20 cellular contexts compared by ENCODE assay signal in the genomic region with DNA sequence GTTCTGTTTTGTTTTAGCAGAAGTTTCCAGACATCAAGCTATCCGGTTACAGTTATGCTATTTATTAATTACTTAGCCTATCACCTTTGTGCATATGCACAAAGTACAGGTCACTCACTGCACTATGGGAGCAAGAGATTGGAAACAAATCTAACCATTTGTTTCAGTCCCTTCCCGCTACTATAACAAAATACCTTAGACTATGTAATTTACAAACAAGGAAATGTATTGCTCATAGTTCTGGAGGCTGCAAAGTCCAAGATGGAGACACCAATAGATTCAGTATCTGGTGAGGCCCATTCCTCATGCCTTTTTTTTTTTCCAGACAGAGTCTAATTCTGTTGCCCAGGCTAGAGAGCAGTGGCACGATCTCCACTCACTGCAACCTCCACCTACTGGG. TPM values are rescaled to one million over a fixed set of nuclear protein-coding genes. Genes with fewer than 3 reads are reported as not detected.
DNase-seq lines count a peak whose midpoint lies in the region; ATAC-seq, FAIRE-seq and TF ChIP-seq lines count a peak whose summit lies in the region.
"Had no signal": no experiment of that assay in that cellular context is flagged by ENCODE, and none has a peak within 500 bp of the region (broad histone marks: within the 10 kb centered on the region; RNA-seq: fewer than 3 reads in every experiment).

No MANE protein-coding gene starts in this region.

- TF ChIP-seq POLR2A in gastrocnemius medialis (IDR thresholded peaks at IDR 0.05): no peak

- H3K4me3 ChIP-seq in colonic mucosa (no peak overlapping the region), small intestine (ENCODE audit: low read depth in 1 of 2, low read length in 2 of 2) (no peak overlapping the region), gastrocnemius medialis (no peak overlapping the region), neural progenitor cell (no peak overlapping the region)
- H3K4me3 ChIP-seq: A549 had no signal

- in situ Hi-C loops in gastrocnemius medialis (cut with MboI; ENCODE audit: low sequenced_read_pairs in 4 of 4): no loop called here

- H3K4me2 ChIP-seq in neural progenitor cell: no peak overlapping the region
- H3K4me2 ChIP-seq: A549 had no signal

- WGBS in small intestine, 3 donors: 71 to 82% (median 74%) methylated on average over 3 of the region's 3 CpGs

- DNase-seq in colonic mucosa (no peak), left colon (no peak), small intestine (peak; percentile 57), gastrocnemius medialis (no peak), 8988T (no peak), neural progenitor cell (ENCODE audit: low spot score) (no peak)
- DNase-seq in activated naive CD8-positive, alpha-beta T cell treated with anti-CD3 and anti-CD28 coated beads, Interleukin-2, amount 50 U/mL, for 24 hours: no peak
- DNase-seq: AML-193; CD4-positive, alpha-beta T cell; DMS153; DMS79; GDM1; GOT3; H7 had no signal

- H3K9ac ChIP-seq in colonic mucosa (ENCODE audit: low read depth in 2 of 2, low read length in 2 of 2) (no peak overlapping the region), neural progenitor cell (no peak overlapping the region)

- peaks cover 11% of the 10 kb centered on the region for H3K4me1 Mint-ChIP-seq in neural progenitor cell
- H3K4me1 Mint-ChIP-seq in activated naive CD8-positive, alpha-beta T cell treated with anti-CD3 and anti-CD28 coated beads, Interleukin-2, amount 50 U/mL, for 24 hours: peaks cover 11% of the 10 kb centered on the region
- H3K4me1 Mint-ChIP-seq: IgD-negative memory B cell had no signal

- no peak overlapping the region for H3K27ac Mint-ChIP-seq in neural progenitor cell
- H3K27ac Mint-ChIP-seq in activated naive CD8-positive, alpha-beta T cell treated with anti-CD3 and anti-CD28 coated beads, Interleukin-2, amount 50 U/mL, for 24 hours: no peak overlapping the region
- H3K27ac Mint-ChIP-seq: CD4-positive, alpha-beta T cell; IgD-negative memory B cell had no signal

- H3K27me3 ChIP-seq in colonic mucosa (no peaks in the 10 kb centered on the region), small intestine (ENCODE audit: control insufficient read depth in 2 of 2, insufficient read depth in 2 of 2, low read length in 2 of 2) (no peaks in the 10 kb centered on the region), gastrocnemius medialis (no peaks in the 10 kb centered on the region), neural progenitor cell (no peaks in the 10 kb centered on the region)

- peak overlapping the region; percentile 40 for H3K27ac ChIP-seq in colonic mucosa
- H3K27ac ChIP-seq in small intestine (ENCODE audit: low read depth in 1 of 2, low read length in 1 of 2): no peak overlapping the region
- no peak overlapping the region for H3K27ac ChIP-seq in gastrocnemius medialis
- H3K27ac ChIP-seq in neural progenitor cell: no peak overlapping the region
- H3K27ac ChIP-seq: A549, C4-2B had no signal

- no peak for FAIRE-seq in small intestine (lab: Jason Lieb, UNC)
- FAIRE-seq: A549, GM12892, GM18507 had no signal

- H3K27me3 Mint-ChIP-seq in neural progenitor cell (ENCODE audit: insufficient read depth, low read depth): peaks cover 5% of the 10 kb centered on the region
- H3K27me3 Mint-ChIP-seq in activated naive CD8-positive, alpha-beta T cell treated with anti-CD3 and anti-CD28 coated beads, Interleukin-2, amount 50 U/mL, for 24 hours: peaks cover 2% of the 10 kb centered on the region
- H3K27me3 Mint-ChIP-seq: IgD-negative memory B cell had no signal

- ATAC-seq in left colon (peak; percentile 20), gastrocnemius medialis (no peak)
- no peak for ATAC-seq in activated naive CD8-positive, alpha-beta T cell treated with anti-CD3 and anti-CD28 coated beads, Interleukin-2, amount 50 U/mL, for 24 hours
- ATAC-seq: A549, HCT116 had no signal

- H3K36me3 Mint-ChIP-seq in neural progenitor cell: no peaks in the 10 kb centered on the region
- no peaks in the 10 kb centered on the region for H3K36me3 Mint-ChIP-seq in activated naive CD8-positive, alpha-beta T cell treated with anti-CD3 and anti-CD28 coated beads, Interleukin-2, amount 50 U/mL, for 24 hours (ENCODE audit: low read depth)

- no peak overlapping the region for H2AFZ ChIP-seq in neural progenitor cell (replicated peaks)

- no peaks in the 10 kb centered on the region for H3K9me3 ChIP-seq in colonic mucosa
- no peaks in the 10 kb centered on the region for H3K9me3 ChIP-seq in small intestine (ENCODE audit: control insufficient read depth, low read depth)
- no peaks in the 10 kb centered on the region for H3K9me3 ChIP-seq in gastrocnemius medialis
- no peaks in the 10 kb centered on the region for H3K9me3 ChIP-seq in neural progenitor cell (ENCODE audit: low read depth)
- H3K9me3 ChIP-seq: A549 had no signal

- H3K4me3 Mint-ChIP-seq in neural progenitor cell: no peak overlapping the region
- H3K4me3 Mint-ChIP-seq in activated naive CD8-positive, alpha-beta T cell treated with anti-CD3 and anti-CD28 coated beads, Interleukin-2, amount 50 U/mL, for 24 hours: no peak overlapping the region
- H3K4me3 Mint-ChIP-seq: CD4-positive, alpha-beta T cell; IgD-negative memory B cell had no signal

- peaks cover 4% of the 10 kb centered on the region for H3F3A ChIP-seq in neural progenitor cell (ENCODE audit: low read depth)

- no peaks in the 10 kb centered on the region for H4K20me1 ChIP-seq in neural progenitor cell (ENCODE audit: low read depth)

- no peaks in the 10 kb centered on the region for H3K79me2 ChIP-seq in neural progenitor cell (ENCODE audit: low read depth)

- H3K4me1 ChIP-seq in colonic mucosa (no peaks in the 10 kb centered on the region), small intestine (ENCODE audit: control insufficient read depth in 2 of 2, insufficient read depth in 1 of 2, low read depth in 1 of 2, low read length in 1 of 2) (peaks cover 2 to 4% of the 10 kb centered on the region in 2 donors), gastrocnemius medialis (peaks cover 14 to 26% of the 10 kb centered on the region in 2 donors), neural progenitor cell (no peaks in the 10 kb centered on the region)

- intact Hi-C loops in colonic mucosa (cut with DNase I): no loop called here
- intact Hi-C loops in left colon (cut with DNase I, micrococcal nuclease): no loop called here
- intact Hi-C loops in gastrocnemius medialis (cut with DNase I; ENCODE audit: low total_unique reads): no loop called here

- no peaks in the 10 kb centered on the region for H3K9me3 Mint-ChIP-seq in neural progenitor cell
- no peaks in the 10 kb centered on the region for H3K9me3 Mint-ChIP-seq in activated naive CD8-positive, alpha-beta T cell treated with anti-CD3 and anti-CD28 coated beads, Interleukin-2, amount 50 U/mL, for 24 hours
- H3K9me3 Mint-ChIP-seq: CD4-positive, alpha-beta T cell; IgD-negative memory B cell had no signal

- TF ChIP-seq CTCF in colonic mucosa (IDR thresholded peaks at IDR 0.05) (no peak), gastrocnemius medialis (IDR thresholded peaks at IDR 0.05 in 4 of 5, conservative IDR thresholded peaks at IDR 0.05 in 1 of 5) (no peak), neural progenitor cell (IDR thresholded peaks at IDR 0.05) (no peak)

- H3K36me3 ChIP-seq in colonic mucosa (no peaks in the 10 kb centered on the region), small intestine (ENCODE audit: control insufficient read depth in 2 of 2, insufficient read depth in 2 of 2, low read length in 2 of 2) (no peaks in the 10 kb centered on the region), gastrocnemius medialis (no peaks in the 10 kb centered on the region), neural progenitor cell (no peaks in the 10 kb centered on the region)

RNA-seq across cellular contexts. Expression of gene ATP9A, which starts 35.1 kb away (rescaled TPM):
- total RNA-seq in colonic mucosa: 10 to 100 TPM; 40.2 to 70.1 TPM
- 10 to 100 TPM; 66.8 to 90.1 TPM for total RNA-seq in left colon
- polyA plus RNA-seq in small intestine: 10 to 100 TPM in 1 of 3 donors, 1 to 10 TPM in 2; 4.1 to 15.3 (median 5.6) TPM
- 10 to 100 TPM; 11.8 to 34.8 (median 20.8) TPM for total RNA-seq in gastrocnemius medialis
- 17.6 and 18.2 TPM in 2 replicates for total RNA-seq in neural progenitor cell (ENCODE audit: low replicate concordance)
